21 cellular contexts compared by ENCODE assay signal in genomic region chr1:163980391-163980790, GRCh38.
DNase-seq lines count a peak whose midpoint lies in the region; ATAC-seq lines count a peak whose summit lies in the region.
"Had no signal": no experiment of that assay in that cellular context is flagged by ENCODE, and none has a peak within 500 bp of the region (broad histone marks: within the 10 kb centered on the region; RNA-seq: fewer than 3 reads in every experiment).

No MANE protein-coding gene starts in this region.

- DNase-seq in NCI-H1092 (lab: John Stamatoyannopoulos, UW) (peak; percentile 21), NCI-H1930 (lab: John Stamatoyannopoulos, UW) (peak; percentile 59 to 60), NCI-H2227 treated with DMSO at 0.1 percent for 48 hours (lab: John Stamatoyannopoulos, UW) (peak; percentile 65), OCI-M1 (lab: John Stamatoyannopoulos, UW) (peak; percentile 92), T1000 (lab: John Stamatoyannopoulos, UW) (no peak), SIG-M5 treated with dmso at 0.1 percent for 504 hours (lab: John Stamatoyannopoulos, UW; ENCODE audit: unreplicated experiment) (no peak), cerebellum (ENCODE audit: low spot score) (no peak)
- DNase-seq: activated CD4-positive, alpha-beta memory T cell treated with anti-CD3 and anti-CD28 coated beads for 36 hours; activated CD8-positive, alpha-beta memory T cell treated with anti-CD3 and anti-CD28 coated beads, Interleukin-2, amount 50 U/mL, for 48 hours; Calu3; caudate nucleus; dermis blood vessel endothelial cell; islet precursor cell; nephron progenitor cell; PC-9; posterior cingulate gyrus; SIG-M5; stimulated activated CD4-positive, alpha-beta T cell treated with anti-CD3 and anti-CD28 coated beads, Interleukin-15, amount 100 ng/mL, for 24 hours had no signal

- no peak for ATAC-seq in HG03571 (IDR thresholded peaks at IDR 0.05; ENCODE audit: unreplicated experiment)
- ATAC-seq: activated T-helper 17 cell treated with anti-CD3 and anti-CD28 coated beads, Interleukin-2, amount 50 U/mL, for 72 hours; HCT116 had no signal

Comparison
In these comparisons a context has a peak if more than half of its experiments do, and no peak if none do; other contexts are left out.
1. DNase-seq: peak in NCI-H1092 (single experiment), NCI-H1930 (2 of 2), NCI-H2227 treated with DMSO at 0.1 percent for 48 hours (single experiment) and OCI-M1 (single experiment); none in T1000 (single experiment), SIG-M5 treated with dmso at 0.1 percent for 504 hours (single experiment) and cerebellum (single experiment).